Comparison of ENCODE assay signal across 1 cellular context in genomic region chr9:4740623-4741364, GRCh38.
TF ChIP-seq lines count a peak whose summit lies in the region.

AK3 (minus strand) TSS chr9:4741202; CDS start chr9:4741087, 115 bp downstream.

TF ChIP-seq in WTC11, 78 proteins besides CTCF, POLR2A, EP300 and RAD21 (continued from another document):
- TF ChIP-seq ZNF512 (CRISPR knock-in tag; IDR thresholded peaks at IDR 0.05; ENCODE audit: borderline replicate concordance) (no peak), MAX (CRISPR knock-in tag; IDR thresholded peaks at IDR 0.05) (peak; percentile 36; the same call in 1 of the 2 replicates), ETV6 (CRISPR knock-in tag; IDR thresholded peaks at IDR 0.05) (peak; percentile 95)
